In genomic region chr19:18436651-18437478, GRCh38 we compare ENCODE assay signal across 8 cellular contexts. TPM values are rescaled to one million over a fixed set of nuclear protein-coding genes. Genes with fewer than 3 reads are reported as not detected.
DNase-seq lines count a peak whose midpoint lies in the region; ATAC-seq and TF ChIP-seq lines count a peak whose summit lies in the region.

No MANE protein-coding gene starts in this region.

- no peaks in the 10 kb centered on the region for H3K36me3 Mint-ChIP-seq in CD4-positive, CD25-positive, alpha-beta regulatory T cell
- peaks cover 15% of the 10 kb centered on the region for H3K36me3 Mint-ChIP-seq in T-helper 2 cell treated with Interferon-gamma antibody and Interleukin-4, amounts not matched to agents 5 μg/mL and 100 μg/mL, for 36 hours (ENCODE audit: low read depth)

- H3K36me3 ChIP-seq in CD4-positive, CD25-positive, alpha-beta regulatory T cell (ENCODE audit: control insufficient read depth, insufficient read depth, low read length) = no peaks in the 10 kb centered on the region
- H3K36me3 ChIP-seq in ascending aorta = peaks cover 3 to 14% of the 10 kb centered on the region in 2 donors
- H3K36me3 ChIP-seq in iPS-15b (ENCODE audit: control insufficient read depth, insufficient read depth, low read length) = peaks cover 20% of the 10 kb centered on the region

- H3K4me3 ChIP-seq in CD4-positive, CD25-positive, alpha-beta regulatory T cell (ENCODE audit: low read depth, low read length) = no peak overlapping the region
- peak overlapping the region; percentile 64 to 73 for H3K4me3 ChIP-seq in ascending aorta
- peak overlapping the region; percentile 72 for H3K4me3 ChIP-seq in iPS-15b (ENCODE audit: low read depth, low read length)
- peak overlapping the region; percentile 35 to 58 (median 43) for H3K4me3 ChIP-seq in skin epidermis

- intact Hi-C loops in ascending aorta (cut with DNase I) = loop anchor here (2.0 kb wide), 1 partner anchor 18 kb away; the partner anchor contains the start of gene SSBP4

- no peaks in the 10 kb centered on the region for H3K27me3 ChIP-seq in CD4-positive, CD25-positive, alpha-beta regulatory T cell (ENCODE audit: control insufficient read depth, insufficient read depth, low read length)
- H3K27me3 ChIP-seq in ascending aorta (no peaks in the 10 kb centered on the region), iPS-15b (ENCODE audit: control insufficient read depth, insufficient read depth, low read length) (no peaks in the 10 kb centered on the region)

- no peaks in the 10 kb centered on the region for H3K27me3 Mint-ChIP-seq in CD4-positive, CD25-positive, alpha-beta regulatory T cell
- H3K27me3 Mint-ChIP-seq in T-helper 2 cell treated with Interferon-gamma antibody and Interleukin-4, amounts not matched to agents 5 μg/mL and 100 μg/mL, for 36 hours (ENCODE audit: low read depth) = no peaks in the 10 kb centered on the region

- no peak overlapping the region for H3K9ac ChIP-seq in iPS-15b (ENCODE audit: low read depth, low read length)

- DNase-seq in CD4-positive, CD25-positive, alpha-beta regulatory T cell = peak; percentile 75 to 78 (median 77)
- peak; percentile 97 for DNase-seq in GM20000 (ENCODE audit: low spot score)
- peak; percentile 89 for DNase-seq in NAMALWA (ENCODE audit: low spot score)
- peak; percentile 66 for DNase-seq in T-helper 2 cell treated with Interferon-gamma antibody and Interleukin-4, amounts not matched to agents 5 μg/mL and 100 μg/mL, for 36 hours (ENCODE audit: low spot score)
- peak in 1 of 2 donors; percentile 89 for DNase-seq in ascending aorta (ENCODE audit: low spot score in 2 of 2)
- no peak for DNase-seq in amniotic stem cell (lab: John Stamatoyannopoulos, UW)

- peak; percentile 67 to 68 for ATAC-seq in CD4-positive, CD25-positive, alpha-beta regulatory T cell (ENCODE audit: low read depth in 2 of 2)

- H3K4me3 Mint-ChIP-seq in CD4-positive, CD25-positive, alpha-beta regulatory T cell = peak overlapping the region; percentile 80 to 89 (median 86)
- peak overlapping the region; percentile 74 for H3K4me3 Mint-ChIP-seq in T-helper 2 cell treated with Interferon-gamma antibody and Interleukin-4, amounts not matched to agents 5 μg/mL and 100 μg/mL, for 36 hours

- H3K4me1 ChIP-seq in CD4-positive, CD25-positive, alpha-beta regulatory T cell (ENCODE audit: control insufficient read depth, insufficient read depth, low read length, poor library complexity, severe bottlenecking) = peaks cover 37% of the 10 kb centered on the region
- peaks cover 16 to 36% of the 10 kb centered on the region in 2 donors for H3K4me1 ChIP-seq in ascending aorta
- H3K4me1 ChIP-seq in iPS-15b (ENCODE audit: control insufficient read depth, insufficient read depth, low read length) = peaks cover 20% of the 10 kb centered on the region

- peak overlapping the region; percentile 61 for H3K27ac ChIP-seq in CD4-positive, CD25-positive, alpha-beta regulatory T cell (ENCODE audit: insufficient read depth, low read length, poor library complexity, severe bottlenecking)
- peak overlapping the region; percentile 65 to 86 for H3K27ac ChIP-seq in ascending aorta
- peak overlapping the region in 5 of 21 experiments; percentile 41 to 76 (median 57) for H3K27ac ChIP-seq in skin epidermis

- H3K4me1 Mint-ChIP-seq in CD4-positive, CD25-positive, alpha-beta regulatory T cell = peaks cover 0 to 41% (median 11%) of the 10 kb centered on the region in 4 donors
- peaks cover 13% of the 10 kb centered on the region for H3K4me1 Mint-ChIP-seq in T-helper 2 cell treated with Interferon-gamma antibody and Interleukin-4, amounts not matched to agents 5 μg/mL and 100 μg/mL, for 36 hours (ENCODE audit: low read depth)

- TF ChIP-seq CTCF in GM20000 (IDR thresholded peaks at IDR 0.05; ENCODE audit: extremely low read depth, missing control alignments) (no peak), ascending aorta (IDR thresholded peaks at IDR 0.05) (peak in 1 of 3 experiments; percentile 11)

- no peaks in the 10 kb centered on the region for H3K9me3 ChIP-seq in CD4-positive, CD25-positive, alpha-beta regulatory T cell (ENCODE audit: control insufficient read depth in 2 of 2, low read length in 2 of 2)
- no peaks in the 10 kb centered on the region for H3K9me3 ChIP-seq in ascending aorta
- no peaks in the 10 kb centered on the region for H3K9me3 ChIP-seq in iPS-15b (ENCODE audit: control insufficient read depth, insufficient read depth, low read length)

- peaks cover 0 to 2% (median 0%) of the 10 kb centered on the region in 7 donors for H3K9me3 Mint-ChIP-seq in CD4-positive, CD25-positive, alpha-beta regulatory T cell
- no peaks in the 10 kb centered on the region for H3K9me3 Mint-ChIP-seq in T-helper 2 cell treated with Interferon-gamma antibody and Interleukin-4, amounts not matched to agents 5 μg/mL and 100 μg/mL, for 36 hours

- peak overlapping the region in 2 of 3 donors; percentile 84 to 90 for H3K27ac Mint-ChIP-seq in CD4-positive, CD25-positive, alpha-beta regulatory T cell
- peak overlapping the region; percentile 26 for H3K27ac Mint-ChIP-seq in T-helper 2 cell treated with Interferon-gamma antibody and Interleukin-4, amounts not matched to agents 5 μg/mL and 100 μg/mL, for 36 hours

RNA-seq across cellular contexts. Expression of gene ISYNA1, which starts 1.1 kb away (rescaled TPM):
- 26.2 TPM for total RNA-seq in CD4-positive, CD25-positive, alpha-beta regulatory T cell
- 10 to 100 TPM; 11.3 to 26.0 (median 21.4) TPM for polyA plus RNA-seq in CD4-positive, CD25-positive, alpha-beta regulatory T cell
- total RNA-seq in ascending aorta = 93.1 TPM

RNA-seq across cellular contexts. Expression of gene SSBP4, which starts 17.7 kb away (rescaled TPM):
- 97.9 TPM for total RNA-seq in CD4-positive, CD25-positive, alpha-beta regulatory T cell
- polyA plus RNA-seq in CD4-positive, CD25-positive, alpha-beta regulatory T cell = 10 to 100 TPM; 47.3 to 84.0 (median 65.6) TPM
- 233 TPM for total RNA-seq in ascending aorta

RNA-seq across cellular contexts. Expression of gene LRRC25, which starts 39.4 kb away (rescaled TPM):
- total RNA-seq in CD4-positive, CD25-positive, alpha-beta regulatory T cell = not detected
- polyA plus RNA-seq in CD4-positive, CD25-positive, alpha-beta regulatory T cell = under 1 TPM in 3 of 4 donors, not detected in 1; 0.09 to 0.79 (median 0.25) TPM
- total RNA-seq in ascending aorta = 6.9 TPM

RNA-seq across cellular contexts. Expression of gene GDF15, which starts 50.9 kb away (rescaled TPM):
- total RNA-seq in CD4-positive, CD25-positive, alpha-beta regulatory T cell = not detected
- not detected for polyA plus RNA-seq in CD4-positive, CD25-positive, alpha-beta regulatory T cell
- 8.5 TPM for total RNA-seq in ascending aorta
